13 cellular contexts compared by ENCODE assay signal in the genomic region with DNA sequence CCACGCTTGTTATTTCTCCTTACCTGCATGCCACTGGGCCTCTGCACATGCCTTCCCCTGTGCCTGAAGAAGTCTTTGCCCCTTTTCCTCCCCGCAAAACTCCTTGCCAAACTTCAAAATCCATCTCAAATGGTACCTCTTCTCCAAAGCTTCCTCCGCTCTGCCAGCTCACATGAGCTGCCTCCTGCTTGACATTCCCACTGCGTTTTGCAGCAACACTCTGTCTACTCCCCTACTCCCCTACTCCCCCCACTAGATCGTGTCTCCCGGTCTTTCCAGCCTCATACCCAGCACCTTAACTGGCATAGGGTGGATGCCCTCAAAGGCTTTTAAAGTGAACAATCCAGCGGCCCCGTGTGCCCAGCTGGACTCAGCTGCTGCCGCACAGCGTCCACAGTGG.
A peak's percentile ranks its signal among the peaks of the same experiment; 100 is the strongest.
DNase-seq lines count a peak whose midpoint lies in the region; ATAC-seq and TF ChIP-seq lines count a peak whose summit lies in the region.
"Had no signal": no experiment of that assay in that cellular context is flagged by ENCODE, and none has a peak within 500 bp of the region (broad histone marks: within the 10 kb centered on the region; RNA-seq: fewer than 3 reads in every experiment).

No MANE protein-coding gene starts in this region.

- H3K27me3 ChIP-seq in mesenchymal stem cell (ENCODE audit: control insufficient read depth in 1 of 2, insufficient read depth in 1 of 2, low read length in 2 of 2) (no peaks in the 10 kb centered on the region), subcutaneous abdominal adipose tissue (ENCODE audit: control insufficient read depth in 5 of 5, insufficient read depth in 4 of 5, low read length in 5 of 5) (no peaks in the 10 kb centered on the region)
- H3K27me3 ChIP-seq: SJCRH30 had no signal

- H3K27ac Mint-ChIP-seq in HFFc6 (peak overlapping the region; percentile 91), Calu3 (ENCODE audit: unreplicated experiment) (no peak overlapping the region)

- no peak overlapping the region for H2AFZ ChIP-seq in mesenchymal stem cell (ENCODE audit: low read depth, low read length)

- H3K4me1 ChIP-seq in mesenchymal stem cell (ENCODE audit: control insufficient read depth, insufficient read depth, low read depth, low read length) (peaks cover 78% of the 10 kb centered on the region), subcutaneous abdominal adipose tissue (ENCODE audit: control insufficient read depth in 5 of 5, insufficient read depth in 5 of 5, low read length in 5 of 5) (peaks cover 54 to 100% (median 100%) of the 10 kb centered on the region in 5 donors)
- H3K4me1 ChIP-seq: SJCRH30 had no signal

- H3K9me3 ChIP-seq in mesenchymal stem cell (ENCODE audit: control insufficient read depth, low read length) (no peaks in the 10 kb centered on the region), subcutaneous abdominal adipose tissue (ENCODE audit: control insufficient read depth in 5 of 5, low read length in 5 of 5) (no peaks in the 10 kb centered on the region)
- H3K9me3 ChIP-seq: SJCRH30 had no signal

- TF ChIP-seq CTCF in HFFc6 (IDR thresholded peaks at IDR 0.05) (no peak), Calu3 (IDR thresholded peaks at IDR 0.05; ENCODE audit: unreplicated experiment) (no peak)

- no peak overlapping the region for H3K23ac ChIP-seq in mesenchymal stem cell (ENCODE audit: low read length in 2 of 2)

- H3K14ac ChIP-seq in mesenchymal stem cell (ENCODE audit: low read length in 2 of 2), result peak overlapping the region in 1 of 2 experiments; percentile 13

- H3K4me2 ChIP-seq in mesenchymal stem cell (ENCODE audit: low read length, poor library complexity, severe bottlenecking), result no peak overlapping the region

- no peaks in the 10 kb centered on the region for H3K9me3 Mint-ChIP-seq in HFFc6
- no peaks in the 10 kb centered on the region for H3K9me3 Mint-ChIP-seq in Calu3 (ENCODE audit: low read depth, unreplicated experiment)

- intact Hi-C loops in Calu3 (cut with micrococcal nuclease; ENCODE audit: unreplicated experiment), result no loop called here

- H3K9ac ChIP-seq in mesenchymal stem cell (ENCODE audit: low read length) (peak overlapping the region; percentile 62), subcutaneous abdominal adipose tissue (ENCODE audit: low read length in 5 of 5) (peak overlapping the region; percentile 46 to 77 (median 53))

- H4K91ac ChIP-seq in mesenchymal stem cell (ENCODE audit: low read length), result peak overlapping the region; percentile 72

- DNase-seq in HFFc6, result no peak
- no peak for DNase-seq in mesenchymal stem cell
- DNase-seq in Kasumi-1 (lab: John Stamatoyannopoulos, UW), result no peak
- no peak for DNase-seq in H4 (ENCODE audit: low spot score)
- no peak for DNase-seq in Calu3
- DNase-seq: NCI-H1105, NCI-H69, SJCRH30 had no signal

- 76% methylated on average over 10 of the region's 10 CpGs for WGBS in mesenchymal stem cell

- H2BK120ac ChIP-seq in mesenchymal stem cell (ENCODE audit: low read depth, low read length), result no peak overlapping the region

- peaks cover 8 to 15% of the 10 kb centered on the region in 2 experiments for H3K36me3 ChIP-seq in mesenchymal stem cell (ENCODE audit: control insufficient read depth in 1 of 2, insufficient read depth in 2 of 2, low read depth in 1 of 2, low read length in 2 of 2)
- H3K36me3 ChIP-seq in subcutaneous abdominal adipose tissue (ENCODE audit: control insufficient read depth in 5 of 5, insufficient read depth in 5 of 5, low read length in 5 of 5), result peaks cover 5 to 53% (median 9%) of the 10 kb centered on the region in 5 donors
- H3K36me3 ChIP-seq: SJCRH30 had no signal

- no peak for ATAC-seq in HG03378 (IDR thresholded peaks at IDR 0.05; ENCODE audit: unreplicated experiment)

- peak overlapping the region; percentile 60 for H3K27ac ChIP-seq in cingulate gyrus (ENCODE audit: low read depth, low read length)
- no peak overlapping the region for H3K27ac ChIP-seq in mesenchymal stem cell (ENCODE audit: low read length, poor library complexity, severe bottlenecking)
- peak overlapping the region; percentile 99 for H3K27ac ChIP-seq in subcutaneous abdominal adipose tissue (ENCODE audit: low read depth, low read length)
- H3K27ac ChIP-seq: C4-2B, SJCRH30, VCaP had no signal

- H3K18ac ChIP-seq in mesenchymal stem cell (ENCODE audit: low read depth in 1 of 2, low read length in 2 of 2), result peak overlapping the region; percentile 23 to 51

- H3K4ac ChIP-seq in mesenchymal stem cell (ENCODE audit: low read depth in 1 of 2, low read length in 2 of 2), result peak overlapping the region; percentile 22 to 66

- H2BK5ac ChIP-seq in mesenchymal stem cell (ENCODE audit: low read depth, low read length, poor library complexity, severe bottlenecking), result no peak overlapping the region

- peaks cover 9% of the 10 kb centered on the region for H3K79me1 ChIP-seq in mesenchymal stem cell (replicated peaks; ENCODE audit: low read length, poor library complexity, severe bottlenecking)

- H2BK15ac ChIP-seq in mesenchymal stem cell (ENCODE audit: low read depth, poor library complexity, severe bottlenecking), result no peak overlapping the region

- no TSS peak for BruUV-seq in Calu3 (replicated peaks; lab: Mats Ljungman, UMichigan)

- H3K4me3 ChIP-seq in mesenchymal stem cell (ENCODE audit: insufficient read depth in 1 of 2, low read depth in 1 of 2, low read length in 2 of 2), result no peak overlapping the region
- H3K4me3 ChIP-seq in subcutaneous abdominal adipose tissue (ENCODE audit: low read depth in 1 of 5, low read length in 5 of 5), result peak overlapping the region; percentile 44 to 99 (median 67)
- H3K4me3 ChIP-seq: SJCRH30 had no signal

- H3K4me3 Mint-ChIP-seq in HFFc6, result peak overlapping the region; percentile 71
- H3K4me3 Mint-ChIP-seq in Calu3 (ENCODE audit: low read depth, unreplicated experiment), result no peak overlapping the region

- H4K8ac ChIP-seq in mesenchymal stem cell (ENCODE audit: low read length), result no peak overlapping the region

- H3K36me3 Mint-ChIP-seq in HFFc6 (ENCODE audit: low read depth) (peaks cover 10% of the 10 kb centered on the region), Calu3 (ENCODE audit: insufficient read depth, unreplicated experiment) (no peaks in the 10 kb centered on the region)

- H3K27me3 Mint-ChIP-seq in HFFc6 (ENCODE audit: insufficient read depth), result peaks cover 2% of the 10 kb centered on the region; the same call in 1 of the 2 replicates
- H3K27me3 Mint-ChIP-seq in Calu3 (ENCODE audit: unreplicated experiment), result peaks cover 78% of the 10 kb centered on the region

- peak overlapping the region; percentile 52 for H2AK5ac ChIP-seq in mesenchymal stem cell (ENCODE audit: low read length, severe bottlenecking)

- CTCF ChIA-PET in Calu3 (lab: Charles Lee), result no interaction called here

- H3K4me1 Mint-ChIP-seq in HFFc6 (ENCODE audit: low read depth) (peaks cover 92% of the 10 kb centered on the region), Calu3 (ENCODE audit: low read depth, unreplicated experiment) (no peaks in the 10 kb centered on the region)

- H2BK12ac ChIP-seq in mesenchymal stem cell (ENCODE audit: low read length in 2 of 2), result peak overlapping the region; percentile 29 to 69

Comparison
In these comparisons a context has a peak if more than half of its experiments do, and no peak if none do; other contexts are left out.
1. H3K4me3 ChIP-seq: peak in subcutaneous abdominal adipose tissue (5 of 5); none in mesenchymal stem cell (0 of 2).